12 cellular contexts compared by ENCODE assay signal in genomic region chr15:80174017-80174746, GRCh38. TPM values are rescaled to one million over a fixed set of nuclear protein-coding genes. Genes with fewer than 3 reads are reported as not detected.
DNase-seq lines count a peak whose midpoint lies in the region; ATAC-seq and TF ChIP-seq lines count a peak whose summit lies in the region.
"Had no signal": no experiment of that assay in that cellular context is flagged by ENCODE, and none has a peak within 500 bp of the region (broad histone marks: within the 10 kb centered on the region; RNA-seq: fewer than 3 reads in every experiment).

No MANE protein-coding gene starts in this region.

- H3K4me3 ChIP-seq in fibroblast of pulmonary artery (replicated peaks; ENCODE audit: low read depth, low read length) (no peak overlapping the region), sigmoid colon (no peak overlapping the region)
- H3K4me3 ChIP-seq: left lung had no signal

- TF ChIP-seq CTCF in fibroblast of pulmonary artery (IDR thresholded peaks at IDR 0.05; ENCODE audit: low read length, missing control alignments) = no peak
- TF ChIP-seq CTCF in sigmoid colon (IDR thresholded peaks at IDR 0.05) = no peak

- H3K9me3 Mint-ChIP-seq in activated T-helper 1 cell treated with anti-CD3 and anti-CD28 coated beads, Interleukin-12 subunit alpha, Interleukin-12 subunit beta, Interleukin-2, Interleukin-4 antibody, amounts not matched to agents 30 ng/mL and 10 ng/mL and 1 ng/mL, durations not matched to agents 14 hours and 24 hours and 36 hours = no peaks in the 10 kb centered on the region
- H3K9me3 Mint-ChIP-seq: activated naive CD8-positive, alpha-beta T cell treated with anti-CD3 and anti-CD28 coated beads, Interleukin-2, amount 50 U/mL, for 24 hours; CD8-positive, alpha-beta T cell had no signal

- no peaks in the 10 kb centered on the region for H3K27me3 ChIP-seq in sigmoid colon
- H3K27me3 ChIP-seq: left lung had no signal

- TF ChIP-seq EP300 in sigmoid colon (IDR thresholded peaks at IDR 0.05) = no peak

- peaks cover 5% of the 10 kb centered on the region for H3K4me1 Mint-ChIP-seq in activated T-helper 1 cell treated with anti-CD3 and anti-CD28 coated beads, Interleukin-12 subunit alpha, Interleukin-12 subunit beta, Interleukin-2, Interleukin-4 antibody, amounts not matched to agents 30 ng/mL and 10 ng/mL and 1 ng/mL, durations not matched to agents 14 hours and 24 hours and 36 hours (ENCODE audit: low read depth)
- H3K4me1 Mint-ChIP-seq: activated naive CD8-positive, alpha-beta T cell treated with anti-CD3 and anti-CD28 coated beads, Interleukin-2, amount 50 U/mL, for 24 hours had no signal

- H3K27ac ChIP-seq in sigmoid colon = peak overlapping the region; percentile 40 to 52 (median 48)
- H3K27ac ChIP-seq: left lung had no signal

- WGBS in sigmoid colon, 2 donors = 92 to 93% methylated on average over 11 of the region's 11 CpGs

- no peaks in the 10 kb centered on the region for H3K9me3 ChIP-seq in sigmoid colon
- H3K9me3 ChIP-seq: left lung had no signal

- peaks cover 0 to 19% (median 6%) of the 10 kb centered on the region in 4 donors for H3K4me1 ChIP-seq in sigmoid colon

- no peak overlapping the region for H3K4me3 Mint-ChIP-seq in activated T-helper 1 cell treated with anti-CD3 and anti-CD28 coated beads, Interleukin-12 subunit alpha, Interleukin-12 subunit beta, Interleukin-2, Interleukin-4 antibody, amounts not matched to agents 30 ng/mL and 10 ng/mL and 1 ng/mL, durations not matched to agents 14 hours and 24 hours and 36 hours
- H3K4me3 Mint-ChIP-seq: activated CD8-positive, alpha-beta T cell treated with anti-CD3 and anti-CD28 coated beads, Interleukin-2, amount 10 ng/mL, durations not matched to agents 7 days and 5 days; activated naive CD8-positive, alpha-beta T cell treated with anti-CD3 and anti-CD28 coated beads, Interleukin-2, amount 50 U/mL, for 24 hours; CD8-positive, alpha-beta T cell had no signal

- H3K27me3 Mint-ChIP-seq in activated T-helper 1 cell treated with anti-CD3 and anti-CD28 coated beads, Interleukin-12 subunit alpha, Interleukin-12 subunit beta, Interleukin-2, Interleukin-4 antibody, amounts not matched to agents 30 ng/mL and 10 ng/mL and 1 ng/mL, durations not matched to agents 14 hours and 24 hours and 36 hours (ENCODE audit: insufficient read depth) = no peaks in the 10 kb centered on the region
- H3K27me3 Mint-ChIP-seq: activated naive CD8-positive, alpha-beta T cell treated with anti-CD3 and anti-CD28 coated beads, Interleukin-2, amount 50 U/mL, for 24 hours had no signal

- H3K36me3 ChIP-seq in sigmoid colon = peaks cover 0 to 4% (median 2%) of the 10 kb centered on the region in 4 donors

- TF ChIP-seq POLR2A in sigmoid colon (IDR thresholded peaks at IDR 0.05) = no peak

- intact Hi-C loops in sigmoid colon (cut with DNase I) = loop anchor here (5.0 kb wide), 1 partner anchor 792 kb away; no protein-coding TSS in a partner anchor
- intact Hi-C loops in activated T-helper 1 cell treated with anti-CD3 and anti-CD28 coated beads, Interleukin-12 subunit alpha, Interleukin-12 subunit beta, Interleukin-2, Interleukin-4 antibody, amounts not matched to agents 30 ng/mL and 10 ng/mL and 1 ng/mL, durations not matched to agents 14 hours and 24 hours and 36 hours (cut with micrococcal nuclease) = no loop called here

- peak; percentile 81 for ATAC-seq in SK-N-SH treated with all-trans-retinoic acid at 6 μM for 48 hours

- DNase-seq in Ammon's horn (ENCODE audit: low spot score) = peak; percentile 39
- DNase-seq in fibroblast of pulmonary artery (ENCODE audit: low read depth) = peak; percentile 86
- peak; percentile 74 for DNase-seq in sigmoid colon
- no peak for DNase-seq in activated CD4-positive, CD25-positive, alpha-beta regulatory T cell treated with anti-CD3 and anti-CD28 coated beads, Interleukin-2, amount 50 U/mL, for 72 hours
- no peak for DNase-seq in SW 1271 (lab: John Stamatoyannopoulos, UW)
- no peak for DNase-seq in activated T-helper 1 cell treated with anti-CD3 and anti-CD28 coated beads, Interleukin-12 subunit alpha, Interleukin-12 subunit beta, Interleukin-2, Interleukin-4 antibody, amounts not matched to agents 30 ng/mL and 10 ng/mL and 1 ng/mL, durations not matched to agents 14 hours and 24 hours and 36 hours (ENCODE audit: low spot score)
- DNase-seq in midbrain (lab: John Stamatoyannopoulos, UW) = no peak

- no peak overlapping the region for H3K27ac Mint-ChIP-seq in activated T-helper 1 cell treated with anti-CD3 and anti-CD28 coated beads, Interleukin-12 subunit alpha, Interleukin-12 subunit beta, Interleukin-2, Interleukin-4 antibody, amounts not matched to agents 30 ng/mL and 10 ng/mL and 1 ng/mL, durations not matched to agents 14 hours and 24 hours and 36 hours
- H3K27ac Mint-ChIP-seq: activated CD8-positive, alpha-beta T cell treated with anti-CD3 and anti-CD28 coated beads, Interleukin-2, amount 10 ng/mL, durations not matched to agents 7 days and 5 days; activated naive CD8-positive, alpha-beta T cell treated with anti-CD3 and anti-CD28 coated beads, Interleukin-2, amount 50 U/mL, for 24 hours; CD8-positive, alpha-beta T cell had no signal

- H3K36me3 Mint-ChIP-seq in activated T-helper 1 cell treated with anti-CD3 and anti-CD28 coated beads, Interleukin-12 subunit alpha, Interleukin-12 subunit beta, Interleukin-2, Interleukin-4 antibody, amounts not matched to agents 30 ng/mL and 10 ng/mL and 1 ng/mL, durations not matched to agents 14 hours and 24 hours and 36 hours (ENCODE audit: low read depth) = peaks cover 31% of the 10 kb centered on the region

TF ChIP-seq in SK-N-SH treated with all-trans-retinoic acid at 6 μM for 48 hours, 23 proteins besides CTCF, POLR2A, EP300 and RAD21:
- TF ChIP-seq TOX (CRISPR knock-in tag; IDR thresholded peaks at IDR 0.05; ENCODE audit: borderline replicate concordance) (no peak), ZFP3 (CRISPR knock-in tag; IDR thresholded peaks at IDR 0.05) (no peak), POU6F1 (CRISPR knock-in tag; IDR thresholded peaks at IDR 0.05; ENCODE audit: borderline replicate concordance, low read depth) (no peak), PPARA (CRISPR knock-in tag; IDR thresholded peaks at IDR 0.05; ENCODE audit: borderline replicate concordance) (no peak), ZC3H10 (CRISPR knock-in tag; IDR thresholded peaks at IDR 0.05) (no peak), TSHZ2 (CRISPR knock-in tag; IDR thresholded peaks at IDR 0.05) (no peak), ZNF565 (CRISPR knock-in tag; conservative IDR thresholded peaks at IDR 0.05; ENCODE audit: low read depth) (no peak), SNAI2 (CRISPR knock-in tag; IDR thresholded peaks at IDR 0.05) (no peak), ISL1 (CRISPR knock-in tag; IDR thresholded peaks at IDR 0.05) (no peak)

RNA-seq across cellular contexts. Expression of gene FAH, which starts 21.4 kb away (rescaled TPM):
- 10 to 100 TPM; 11.4 to 23.5 (median 12.0) TPM for total RNA-seq in sigmoid colon
- 10 to 100 TPM; 14.4 to 17.5 (median 17.1) TPM for polyA plus RNA-seq in sigmoid colon
- 78.8 and 81.4 TPM in 2 replicates for total RNA-seq in activated T-helper 1 cell treated with anti-CD3 and anti-CD28 coated beads, Interleukin-12 subunit alpha, Interleukin-12 subunit beta, Interleukin-2, Interleukin-4 antibody, amounts not matched to agents 30 ng/mL and 10 ng/mL and 1 ng/mL, durations not matched to agents 14 hours and 24 hours and 36 hours

Comparison
In these comparisons a context has a peak if more than half of its experiments do, and no peak if none do; other contexts are left out.
1. DNase-seq: peak in Ammon's horn (single experiment), fibroblast of pulmonary artery (single experiment) and sigmoid colon (single experiment); none in activated CD4-positive, CD25-positive, alpha-beta regulatory T cell treated with anti-CD3 and anti-CD28 coated beads, Interleukin-2, amount 50 U/mL, for 72 hours (single experiment), SW 1271 (0 of 2), activated T-helper 1 cell treated with anti-CD3 and anti-CD28 coated beads, Interleukin-12 subunit alpha, Interleukin-12 subunit beta, Interleukin-2, Interleukin-4 antibody, amounts not matched to agents 30 ng/mL and 10 ng/mL and 1 ng/mL, durations not matched to agents 14 hours and 24 hours and 36 hours (single experiment) and midbrain (single experiment).